In the genomic region with DNA sequence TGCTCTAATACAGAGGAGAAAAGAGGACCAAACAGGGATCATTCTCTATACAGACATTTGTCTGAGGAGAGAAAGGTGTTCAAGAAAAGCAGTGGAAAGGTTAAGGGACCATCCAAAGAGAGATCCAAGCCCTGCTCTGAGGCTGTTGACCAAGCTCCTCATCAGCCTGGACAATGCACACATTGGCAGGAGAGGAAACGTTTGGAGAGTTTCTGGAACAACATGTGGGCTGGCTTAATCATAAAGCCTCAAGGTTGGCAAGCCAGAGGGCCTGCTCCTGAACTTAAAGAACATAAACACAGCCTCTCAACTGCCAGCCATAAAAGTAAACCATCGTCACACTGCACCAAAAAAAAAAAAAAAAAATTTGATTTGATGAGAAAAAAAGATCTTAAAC, we compare ENCODE assay signal across 1 cellular context.
TF ChIP-seq lines count a peak whose summit lies in the region.

No MANE protein-coding gene starts in this region.

TF ChIP-seq in IMR-90, 13 proteins besides CTCF, POLR2A, EP300 and RAD21:
- TF ChIP-seq RFX5 (IDR thresholded peaks at IDR 0.05; ENCODE audit: low read depth, low read length) (no peak), FOS (IDR thresholded peaks at IDR 0.05; ENCODE audit: low read depth, low read length) (no peak), MAFK (IDR thresholded peaks at IDR 0.05; ENCODE audit: low read depth, low read length) (no peak), NFE2L2 (IDR thresholded peaks at IDR 0.05; ENCODE audit: low read depth, low read length) (no peak), SMC3 (IDR thresholded peaks at IDR 0.05; ENCODE audit: low read depth, low read length) (no peak), MAZ (IDR thresholded peaks at IDR 0.05; ENCODE audit: borderline replicate concordance, low read depth, low read length) (no peak), RCOR1 (IDR thresholded peaks at IDR 0.05; ENCODE audit: insufficient replicate concordance, low read length) (no peak), CEBPB (IDR thresholded peaks at IDR 0.05; ENCODE audit: low read depth, low read length) (no peak), BHLHE40 (IDR thresholded peaks at IDR 0.05; ENCODE audit: low read depth, low read length) (no peak), MXI1 (IDR thresholded peaks at IDR 0.05; ENCODE audit: borderline replicate concordance, low read depth, low read length) (no peak), CHD1 (IDR thresholded peaks at IDR 0.05; ENCODE audit: low read depth, low read length) (no peak)
- TF ChIP-seq, protein P1, sequence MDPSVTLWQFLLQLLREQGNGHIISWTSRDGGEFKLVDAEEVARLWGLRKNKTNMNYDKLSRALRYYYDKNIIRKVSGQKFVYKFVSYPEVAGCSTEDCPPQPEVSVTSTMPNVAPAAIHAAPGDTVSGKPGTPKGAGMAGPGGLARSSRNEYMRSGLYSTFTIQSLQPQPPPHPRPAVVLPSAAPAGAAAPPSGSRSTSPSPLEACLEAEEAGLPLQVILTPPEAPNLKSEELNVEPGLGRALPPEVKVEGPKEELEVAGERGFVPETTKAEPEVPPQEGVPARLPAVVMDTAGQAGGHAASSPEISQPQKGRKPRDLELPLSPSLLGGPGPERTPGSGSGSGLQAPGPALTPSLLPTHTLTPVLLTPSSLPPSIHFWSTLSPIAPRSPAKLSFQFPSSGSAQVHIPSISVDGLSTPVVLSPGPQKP (IDR thresholded peaks at IDR 0.05; ENCODE audit: borderline replicate concordance, low read depth, low read length), result no peak
- TF ChIP-seq, protein P2, sequence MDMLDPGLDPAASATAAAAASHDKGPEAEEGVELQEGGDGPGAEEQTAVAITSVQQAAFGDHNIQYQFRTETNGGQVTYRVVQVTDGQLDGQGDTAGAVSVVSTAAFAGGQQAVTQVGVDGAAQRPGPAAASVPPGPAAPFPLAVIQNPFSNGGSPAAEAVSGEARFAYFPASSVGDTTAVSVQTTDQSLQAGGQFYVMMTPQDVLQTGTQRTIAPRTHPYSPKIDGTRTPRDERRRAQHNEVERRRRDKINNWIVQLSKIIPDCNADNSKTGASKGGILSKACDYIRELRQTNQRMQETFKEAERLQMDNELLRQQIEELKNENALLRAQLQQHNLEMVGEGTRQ (IDR thresholded peaks at IDR 0.05; ENCODE audit: low read depth, low read length), result no peak
